ENCODE assay signal across 8 cellular contexts in the genomic region with DNA sequence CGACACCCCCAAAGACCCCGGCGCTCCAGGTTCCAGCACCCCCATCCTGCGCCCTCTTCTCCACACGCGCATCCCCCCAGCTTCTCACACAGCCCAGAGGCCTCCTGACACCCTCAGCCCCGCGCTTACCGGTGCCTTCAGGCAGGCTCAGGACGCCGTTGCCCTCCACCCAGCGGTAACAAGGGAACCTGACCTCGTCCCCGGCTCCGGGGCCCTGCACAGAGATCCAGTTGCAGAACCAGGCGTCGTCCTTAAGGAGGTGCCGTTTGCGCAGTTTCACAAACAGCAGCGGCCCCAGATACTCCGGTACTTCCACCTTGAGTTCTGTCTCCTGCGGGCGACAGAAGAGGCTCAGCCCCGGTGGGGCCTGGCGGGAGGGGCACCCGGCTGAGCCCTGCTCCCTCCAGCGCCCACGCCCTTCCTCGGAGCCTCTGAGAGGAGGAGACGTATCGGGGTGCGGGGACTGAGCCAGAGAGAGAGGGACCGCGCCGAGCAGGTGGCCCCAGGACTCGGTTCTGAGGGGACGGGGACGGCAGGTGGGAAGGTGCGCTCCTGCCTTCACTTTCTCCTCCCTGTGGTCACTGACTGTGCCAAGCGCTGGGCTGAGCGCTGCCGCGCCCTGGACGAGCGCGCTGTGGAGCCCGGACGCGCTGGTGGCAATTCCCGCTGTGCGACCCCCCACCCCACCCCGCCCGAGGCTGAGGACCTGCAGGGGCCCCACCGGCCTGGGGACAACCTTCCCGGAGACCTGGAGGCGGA. TPM values are rescaled to one million over a fixed set of nuclear protein-coding genes. Genes with fewer than 3 reads are reported as not detected.
DNase-seq lines count a peak whose midpoint lies in the region; FAIRE-seq and TF ChIP-seq lines count a peak whose summit lies in the region.
"Not testable (repeated sequence)": the region's sequence is repeated elsewhere in the genome, so short reads cannot be mapped to it uniquely, and the experiment has no call there.

No MANE protein-coding gene starts in this region.

- 3 to 4% methylated on average over 21 to 23 of the region's 56 CpGs for WGBS in GM23248 (ENCODE audit: low coverage in 1 of 2, low lambda C conversion rate in 2 of 2, missing lambda C conversion rate in 2 of 2), 2 experiments

- H2AFZ ChIP-seq in GM23248; endothelial cell of umbilical vein (ENCODE audit: low read depth, low read length): not testable (repeated sequence)

- CTCF ChIA-PET in endothelial cell of umbilical vein (lab: Charles Lee), result not testable (repeated sequence)

- DNase-seq in GM23248, result peak; percentile 45
- peak; percentile 55 for DNase-seq in NCI-H2171 treated with DMSO at 0.1 percent for 48 hours (lab: John Stamatoyannopoulos, UW)
- DNase-seq in SW480 (ENCODE audit: low spot score), result peak; percentile 55
- not testable (repeated sequence) for DNase-seq in activated T-helper 1 cell treated with anti-CD3 and anti-CD28 coated beads, Interleukin-12 subunit alpha, Interleukin-12 subunit beta, Interleukin-2, Interleukin-4 antibody, amounts not matched to agents 30 ng/mL and 10 ng/mL and 1 ng/mL, durations not matched to agents 14 hours and 24 hours and 36 hours (ENCODE audit: low spot score); endothelial cell of umbilical vein (ENCODE audit: low read depth, low spot score)
- DNase-seq in left kidney (ENCODE audit: low read depth, low spot score), result peak; percentile 82
- DNase-seq in stimulated activated CD4-positive, alpha-beta T cell treated with anti-CD3 and anti-CD28 coated beads, Interleukin-12 subunit alpha, Interleukin-12 subunit beta, amount 100 ng/mL, for 4 hours, result peak; percentile 6

- H3K36me3 ChIP-seq in BLaER1 treated with 17β-estradiol and CSF1 and Interleukin-3, amounts not matched to agents 10 nM and 100 nM; GM23248 (ENCODE audit: low read depth); endothelial cell of umbilical vein (ENCODE audit: control insufficient read depth in 2 of 2, extremely low read depth in 1 of 2, insufficient read depth in 2 of 2, low read length in 2 of 2): not testable (repeated sequence)

- H3K9me1 ChIP-seq in endothelial cell of umbilical vein (replicated peaks; ENCODE audit: control insufficient read depth, extremely low read depth, insufficient read depth, low read length), result not testable (repeated sequence)

- not testable (repeated sequence) for H3K9me3 ChIP-seq in BLaER1 treated with 17β-estradiol and CSF1 and Interleukin-3, amounts not matched to agents 10 nM and 100 nM (replicated peaks in 1 of 11); GM23248 (ENCODE audit: low read depth); endothelial cell of umbilical vein (replicated peaks; ENCODE audit: control insufficient read depth, insufficient read depth, low read length)

- H4K20me1 ChIP-seq in BLaER1 treated with 17β-estradiol and CSF1 and Interleukin-3, amounts not matched to agents 10 nM and 100 nM, result peaks cover 0 to 23% (median 4%) of the 10 kb centered on the region in 11 experiments; a peak in 8 of 22 replicates
- H4K20me1 ChIP-seq in GM23248 (ENCODE audit: insufficient read depth); endothelial cell of umbilical vein (replicated peaks; ENCODE audit: control insufficient read depth, extremely low read depth, insufficient read depth, low read length): not testable (repeated sequence)

- H3K27me3 ChIP-seq in BLaER1 treated with 17β-estradiol and CSF1 and Interleukin-3, amounts not matched to agents 10 nM and 100 nM, result peaks cover 47 to 70% (median 62%) of the 10 kb centered on the region in 11 experiments
- H3K27me3 ChIP-seq in GM23248 (replicated peaks; ENCODE audit: insufficient read depth) (peaks cover 64% of the 10 kb centered on the region), endothelial cell of umbilical vein (ENCODE audit: control insufficient read depth in 2 of 2, insufficient read depth in 2 of 2, low read length in 2 of 2) (peaks cover 53 to 66% of the 10 kb centered on the region in 2 experiments)

- intact Hi-C loops in activated T-helper 1 cell treated with anti-CD3 and anti-CD28 coated beads, Interleukin-12 subunit alpha, Interleukin-12 subunit beta, Interleukin-2, Interleukin-4 antibody, amounts not matched to agents 30 ng/mL and 10 ng/mL and 1 ng/mL, durations not matched to agents 14 hours and 24 hours and 36 hours (cut with micrococcal nuclease), result loop anchor here (5.0 kb wide), 1 partner anchor 148 kb away; a partner anchor contains a TSS
- intact Hi-C loops in endothelial cell of umbilical vein (cut with micrococcal nuclease), result not testable (repeated sequence)

- POLR2A ChIA-PET in endothelial cell of umbilical vein (lab: Charles Lee), result not testable (repeated sequence)

- TF ChIP-seq CTCF in endothelial cell of umbilical vein (IDR thresholded peaks at IDR 0.05; ENCODE audit: extremely low read depth in 1 of 2, insufficient read depth in 1 of 2, low read depth in 1 of 2, low read length in 2 of 2), result not testable (repeated sequence)

- not testable (repeated sequence) for H3K4me3 ChIP-seq in BLaER1 treated with 17β-estradiol and CSF1 and Interleukin-3, amounts not matched to agents 10 nM and 100 nM; GM23248; endothelial cell of umbilical vein (replicated peaks in 1 of 3; ENCODE audit: insufficient read depth in 1 of 3, low read depth in 1 of 3, low read length in 3 of 3)

- H3K9me3 Mint-ChIP-seq in activated T-helper 1 cell treated with anti-CD3 and anti-CD28 coated beads, Interleukin-12 subunit alpha, Interleukin-12 subunit beta, Interleukin-2, Interleukin-4 antibody, amounts not matched to agents 30 ng/mL and 10 ng/mL and 1 ng/mL, durations not matched to agents 14 hours and 24 hours and 36 hours, result not testable (repeated sequence)

- H3K27ac ChIP-seq in BLaER1 treated with 17β-estradiol and CSF1 and Interleukin-3, amounts not matched to agents 10 nM and 100 nM; GM23248; endothelial cell of umbilical vein (ENCODE audit: insufficient read depth, low read depth, low read length): not testable (repeated sequence)

- not testable (repeated sequence) for H3K36me3 Mint-ChIP-seq in activated T-helper 1 cell treated with anti-CD3 and anti-CD28 coated beads, Interleukin-12 subunit alpha, Interleukin-12 subunit beta, Interleukin-2, Interleukin-4 antibody, amounts not matched to agents 30 ng/mL and 10 ng/mL and 1 ng/mL, durations not matched to agents 14 hours and 24 hours and 36 hours (ENCODE audit: low read depth)

- H3K9me2 ChIP-seq in GM23248 (ENCODE audit: insufficient read depth), result not testable (repeated sequence)

- H3K9ac ChIP-seq in BLaER1 treated with 17β-estradiol and CSF1 and Interleukin-3, amounts not matched to agents 10 nM and 100 nM; GM23248; endothelial cell of umbilical vein (replicated peaks; ENCODE audit: extremely low read depth, insufficient read depth, low read length): not testable (repeated sequence)

- not testable (repeated sequence) for TF ChIP-seq POLR2A in endothelial cell of umbilical vein (IDR thresholded peaks at IDR 0.05; ENCODE audit: low read depth, low read length)

- FAIRE-seq in endothelial cell of umbilical vein (lab: Jason Lieb, UNC), result not testable (repeated sequence)

- H3K79me2 ChIP-seq in GM23248 (ENCODE audit: insufficient read depth); endothelial cell of umbilical vein (ENCODE audit: control insufficient read depth, insufficient read depth, low read length): not testable (repeated sequence)

- peak overlapping the region; percentile 39 for H3K4me3 Mint-ChIP-seq in activated T-helper 1 cell treated with anti-CD3 and anti-CD28 coated beads, Interleukin-12 subunit alpha, Interleukin-12 subunit beta, Interleukin-2, Interleukin-4 antibody, amounts not matched to agents 30 ng/mL and 10 ng/mL and 1 ng/mL, durations not matched to agents 14 hours and 24 hours and 36 hours

- not testable (repeated sequence) for BruUV-seq in endothelial cell of umbilical vein (replicated peaks; lab: Mats Ljungman, UMichigan)

- dilution Hi-C loops in endothelial cell of umbilical vein (cut with MboI; ENCODE audit: extremely low pct_ligation_motif_present, low sequenced_read_pairs), result not testable (repeated sequence)

- H3K4me1 ChIP-seq in BLaER1 treated with 17β-estradiol and CSF1 and Interleukin-3, amounts not matched to agents 10 nM and 100 nM, result peaks cover 28 to 49% (median 39%) of the 10 kb centered on the region in 10 experiments
- H3K4me1 ChIP-seq in GM23248 (ENCODE audit: insufficient read depth); endothelial cell of umbilical vein (ENCODE audit: control insufficient read depth, extremely low read depth, insufficient read depth, low read length): not testable (repeated sequence)

- H3K4me1 Mint-ChIP-seq in activated T-helper 1 cell treated with anti-CD3 and anti-CD28 coated beads, Interleukin-12 subunit alpha, Interleukin-12 subunit beta, Interleukin-2, Interleukin-4 antibody, amounts not matched to agents 30 ng/mL and 10 ng/mL and 1 ng/mL, durations not matched to agents 14 hours and 24 hours and 36 hours (ENCODE audit: low read depth), result peaks cover 28% of the 10 kb centered on the region

- not testable (repeated sequence) for H3K27ac Mint-ChIP-seq in activated T-helper 1 cell treated with anti-CD3 and anti-CD28 coated beads, Interleukin-12 subunit alpha, Interleukin-12 subunit beta, Interleukin-2, Interleukin-4 antibody, amounts not matched to agents 30 ng/mL and 10 ng/mL and 1 ng/mL, durations not matched to agents 14 hours and 24 hours and 36 hours

- in situ Hi-C loops in GM23248 (cut with MboI), result not testable (repeated sequence)

- H3K4me2 ChIP-seq in BLaER1 treated with 17β-estradiol and CSF1 and Interleukin-3, amounts not matched to agents 10 nM and 100 nM, result peak overlapping the region in 8 of 11 experiments; percentile 11 to 48 (median 30); a peak in 11 of 22 replicates
- H3K4me2 ChIP-seq in GM23248 (ENCODE audit: unreplicated experiment); endothelial cell of umbilical vein (ENCODE audit: insufficient read depth, low read length): not testable (repeated sequence)

- H3F3A ChIP-seq in GM23248 (ENCODE audit: insufficient read depth), result not testable (repeated sequence)

- H3K27me3 Mint-ChIP-seq in activated T-helper 1 cell treated with anti-CD3 and anti-CD28 coated beads, Interleukin-12 subunit alpha, Interleukin-12 subunit beta, Interleukin-2, Interleukin-4 antibody, amounts not matched to agents 30 ng/mL and 10 ng/mL and 1 ng/mL, durations not matched to agents 14 hours and 24 hours and 36 hours (ENCODE audit: insufficient read depth), result peaks cover 76% of the 10 kb centered on the region

RNA-seq across cellular contexts. Expression of a gene that starts 2.0 kb away (rescaled TPM):
- total RNA-seq in GM23248 (2014; rRNA removed; shearing (Covaris generic)), result not detected in 2 replicates
- not detected in 2 replicates for polyA plus RNA-seq in GM23248 (2016; fragmentation: Nextera tagmentation; extraction: Ambion mirVana)
- total RNA-seq in activated T-helper 1 cell treated with anti-CD3 and anti-CD28 coated beads, Interleukin-12 subunit alpha, Interleukin-12 subunit beta, Interleukin-2, Interleukin-4 antibody, amounts not matched to agents 30 ng/mL and 10 ng/mL and 1 ng/mL, durations not matched to agents 14 hours and 24 hours and 36 hours, result not detected in 2 replicates
- not detected in 2 replicates for total RNA-seq in endothelial cell of umbilical vein
- not detected in 2 replicates for polyA plus RNA-seq in endothelial cell of umbilical vein
- polyA plus RNA-seq in endothelial cell of umbilical vein (2011; cell fraction: cytosol; rRNA removed), result not detected in 2 replicates
- polyA plus RNA-seq in endothelial cell of umbilical vein (2011; cell fraction: nucleus; rRNA removed), result not detected in 2 replicates
- not detected in 2 replicates for polyA plus RNA-seq in endothelial cell of umbilical vein (2012)
- polyA minus RNA-seq in endothelial cell of umbilical vein, result not detected in 2 replicates
- polyA minus RNA-seq in endothelial cell of umbilical vein (2011; cell fraction: cytosol; rRNA and poly(A)+ RNA removed), result not detected
- not detected in 2 replicates for polyA minus RNA-seq in endothelial cell of umbilical vein (2011; cell fraction: nucleus; rRNA and poly(A)+ RNA removed)

RNA-seq across cellular contexts. Expression of a gene that starts 55.2 kb away (rescaled TPM):
- total RNA-seq in GM23248 (2014; rRNA removed; shearing (Covaris generic)), result not detected in 2 replicates
- not detected in 2 replicates for polyA plus RNA-seq in GM23248 (2016; fragmentation: Nextera tagmentation; extraction: Ambion mirVana)
- not detected in 2 replicates for total RNA-seq in activated T-helper 1 cell treated with anti-CD3 and anti-CD28 coated beads, Interleukin-12 subunit alpha, Interleukin-12 subunit beta, Interleukin-2, Interleukin-4 antibody, amounts not matched to agents 30 ng/mL and 10 ng/mL and 1 ng/mL, durations not matched to agents 14 hours and 24 hours and 36 hours
- not detected in 2 replicates for total RNA-seq in endothelial cell of umbilical vein
- polyA plus RNA-seq in endothelial cell of umbilical vein, result not detected in 2 replicates
- polyA plus RNA-seq in endothelial cell of umbilical vein (2011; cell fraction: cytosol; rRNA removed), result not detected in 2 replicates
- polyA plus RNA-seq in endothelial cell of umbilical vein (2011; cell fraction: nucleus; rRNA removed), result not detected in 2 replicates
- not detected in 2 replicates for polyA plus RNA-seq in endothelial cell of umbilical vein (2012)
- polyA minus RNA-seq in endothelial cell of umbilical vein, result not detected in 2 replicates
- not detected for polyA minus RNA-seq in endothelial cell of umbilical vein (2011; cell fraction: cytosol; rRNA and poly(A)+ RNA removed)
- not detected in 2 replicates for polyA minus RNA-seq in endothelial cell of umbilical vein (2011; cell fraction: nucleus; rRNA and poly(A)+ RNA removed)
